Comparison of ENCODE assay signal across 9 cellular contexts in genomic region chr2:240916571-240917008, GRCh38. TPM values are rescaled to one million over a fixed set of nuclear protein-coding genes. Genes with fewer than 3 reads are reported as not detected.
DNase-seq lines count a peak whose midpoint lies in the region; ATAC-seq, FAIRE-seq and TF ChIP-seq lines count a peak whose summit lies in the region.
"Had no signal": no experiment of that assay in that cellular context is flagged by ENCODE, and none has a peak within 500 bp of the region (broad histone marks: within the 10 kb centered on the region; RNA-seq: fewer than 3 reads in every experiment).

No MANE protein-coding gene starts in this region.

- no peak for ATAC-seq in GM19351 (IDR thresholded peaks at IDR 0.05; ENCODE audit: unreplicated experiment)

- no peak overlapping the region for H3K27ac ChIP-seq in iPS DF 6.9 (ENCODE audit: low read length)
- peak overlapping the region; percentile 50 for H3K27ac ChIP-seq in subcutaneous abdominal adipose tissue (ENCODE audit: low read depth, low read length)

- peak overlapping the region; percentile 13 for H3K4me3 ChIP-seq in adipocyte (ENCODE audit: low read length)
- H3K4me3 ChIP-seq in iPS DF 6.9 (ENCODE audit: low read length) = peak overlapping the region; percentile 30; the same call in 1 of the 2 replicates
- H3K4me3 ChIP-seq in subcutaneous abdominal adipose tissue (ENCODE audit: low read depth in 1 of 5, low read length in 5 of 5) = no peak overlapping the region

- WGBS in iPS DF 6.9 (ENCODE audit: insufficient coverage, insufficient read length) = no CpG with 5 or more reads among the region's 24 CpGs

- H3K36me3 ChIP-seq in adipocyte (ENCODE audit: control insufficient read depth, insufficient read depth, low read length, severe bottlenecking) = no peaks in the 10 kb centered on the region
- no peaks in the 10 kb centered on the region for H3K36me3 ChIP-seq in iPS DF 6.9 (ENCODE audit: control insufficient read depth, insufficient read depth, low read length)
- no peaks in the 10 kb centered on the region for H3K36me3 ChIP-seq in subcutaneous abdominal adipose tissue (ENCODE audit: control insufficient read depth in 5 of 5, insufficient read depth in 5 of 5, low read length in 5 of 5)

- DNase-seq in HCEC 1CT = peak; percentile 77
- peak; percentile 93 for DNase-seq in adipocyte (ENCODE audit: low read depth)
- no peak for DNase-seq in iPS DF 6.9 (ENCODE audit: low read depth, low spot score)
- DNase-seq in GM12892 (ENCODE audit: insufficient read length) = no peak
- DNase-seq in NCI-H2196 (lab: John Stamatoyannopoulos, UW; ENCODE audit: unreplicated experiment) = no peak
- no peak for DNase-seq in NCI-H446 treated with DMSO at 0.1 percent for 48 hours (lab: John Stamatoyannopoulos, UW)
- DNase-seq: stimulated activated CD4-positive, alpha-beta T cell treated with anti-CD3 and anti-CD28 coated beads, Interleukin-1b, Interleukin-23, amount 100 ng/mL, for 48 hours had no signal

- H3K4me1 ChIP-seq in adipocyte (ENCODE audit: control insufficient read depth, insufficient read depth, low read length) (peaks cover 53% of the 10 kb centered on the region), iPS DF 6.9 (ENCODE audit: control insufficient read depth, insufficient read depth, low read length) (0 out of 2 replicates have a peak, but pooled peaks cover 4% of the 10 kb centered on the region), subcutaneous abdominal adipose tissue (ENCODE audit: control insufficient read depth in 5 of 5, insufficient read depth in 5 of 5, low read length in 5 of 5) (peaks cover 7 to 53% (median 45%) of the 10 kb centered on the region in 5 donors)

- no peak for FAIRE-seq in GM12892 (lab: Jason Lieb, UNC)

- TF ChIP-seq POLR2A in GM12892 (IDR thresholded peaks at IDR 0.05; ENCODE audit: low read depth, low read length) = no peak

- H3K9ac ChIP-seq in adipocyte (ENCODE audit: low read length) (peak overlapping the region; percentile 76), subcutaneous abdominal adipose tissue (ENCODE audit: low read length in 5 of 5) (no peak overlapping the region)

- H3K27me3 ChIP-seq in adipocyte (replicated peaks; ENCODE audit: control insufficient read depth, insufficient read depth, low read length) = no peaks in the 10 kb centered on the region
- H3K27me3 ChIP-seq in iPS DF 6.9 (ENCODE audit: control insufficient read depth, insufficient read depth, low read length) = no peaks in the 10 kb centered on the region
- peaks cover 5 to 13% (median 8%) of the 10 kb centered on the region in 5 donors for H3K27me3 ChIP-seq in subcutaneous abdominal adipose tissue (ENCODE audit: control insufficient read depth in 5 of 5, insufficient read depth in 4 of 5, low read length in 5 of 5)

- H3K9me3 ChIP-seq in adipocyte (ENCODE audit: control insufficient read depth, low read length) (no peaks in the 10 kb centered on the region), iPS DF 6.9 (ENCODE audit: control insufficient read depth, insufficient read depth, low read length) (no peaks in the 10 kb centered on the region), subcutaneous abdominal adipose tissue (ENCODE audit: control insufficient read depth in 5 of 5, low read length in 5 of 5) (no peaks in the 10 kb centered on the region)

RNA-seq across cellular contexts. Expression of gene CROCC2, which starts 10.5 kb away (rescaled TPM):
- polyA plus RNA-seq in GM12892 (2012; ENCODE audit: missing spikeins) = not detected

RNA-seq across cellular contexts. Expression of gene MAB21L4, which starts 20.6 kb away (rescaled TPM):
- not detected for polyA plus RNA-seq in GM12892 (2012; ENCODE audit: missing spikeins)

RNA-seq across cellular contexts. Expression of gene AGXT, which starts 48.0 kb away (rescaled TPM):
- not detected for polyA plus RNA-seq in GM12892 (2012; ENCODE audit: missing spikeins)

Comparison
In these comparisons a context has a peak if more than half of its experiments do, and no peak if none do; other contexts are left out.
1. DNase-seq: peak in HCEC 1CT (single experiment) and adipocyte (single experiment); none in iPS DF 6.9 (single experiment), GM12892 (single experiment), NCI-H2196 (single experiment) and NCI-H446 treated with DMSO at 0.1 percent for 48 hours (single experiment).
2. H3K4me3 ChIP-seq: peak in adipocyte (single experiment) and iPS DF 6.9 (single experiment); none in subcutaneous abdominal adipose tissue (0 of 5).